ENCODE assay signal across 14 cellular contexts in genomic region chr2:18788590-18788989, GRCh38.
DNase-seq lines count a peak whose midpoint lies in the region; ATAC-seq and TF ChIP-seq lines count a peak whose summit lies in the region.
"Had no signal": no experiment of that assay in that cellular context is flagged by ENCODE, and none has a peak within 500 bp of the region (broad histone marks: within the 10 kb centered on the region; RNA-seq: fewer than 3 reads in every experiment).

No MANE protein-coding gene starts in this region.

- ATAC-seq in GM18909 (IDR thresholded peaks at IDR 0.05; ENCODE audit: poor library complexity, unreplicated experiment) (no peak), HG03439 (IDR thresholded peaks at IDR 0.05; ENCODE audit: unreplicated experiment) (no peak), natural killer cell (no peak)
- ATAC-seq: K562 had no signal

- H3K4me3 ChIP-seq in fibroblast of pulmonary artery (replicated peaks; ENCODE audit: low read depth, low read length): no peak overlapping the region
- H3K4me3 ChIP-seq: K562 had no signal

- H3K4me3 Mint-ChIP-seq in natural killer cell: no peak overlapping the region
- H3K4me3 Mint-ChIP-seq: activated T-cell treated with anti-CD3 and anti-CD28 coated beads, Interleukin-2, amount 50 U/mL, for 24 hours had no signal

- H3K9me3 Mint-ChIP-seq in natural killer cell: peaks cover 10 to 15% of the 10 kb centered on the region in 2 donors

- no peaks in the 10 kb centered on the region for H3K4me1 Mint-ChIP-seq in natural killer cell

- H3K27ac Mint-ChIP-seq in natural killer cell: no peak overlapping the region
- H3K27ac Mint-ChIP-seq: activated T-cell treated with anti-CD3 and anti-CD28 coated beads, Interleukin-2, amount 50 U/mL, for 24 hours had no signal

- TF ChIP-seq CTCF in fibroblast of pulmonary artery (IDR thresholded peaks at IDR 0.05; ENCODE audit: low read length, missing control alignments) (no peak), natural killer cell (IDR thresholded peaks at IDR 0.05) (no peak)

- H3K27me3 Mint-ChIP-seq in natural killer cell (ENCODE audit: low read depth in 2 of 2): no peaks in the 10 kb centered on the region
- H3K27me3 Mint-ChIP-seq: activated T-cell treated with anti-CD3 and anti-CD28 coated beads, Interleukin-2, amount 50 U/mL, for 24 hours had no signal

- intact Hi-C loops in natural killer cell (cut with micrococcal nuclease): no loop called here

- peaks cover 13% of the 10 kb centered on the region for H3K36me3 Mint-ChIP-seq in natural killer cell

- peak; percentile 34 for DNase-seq in EL
- DNase-seq in NCI-H345 treated with DMSO at 0.1 percent for 48 hours (lab: John Stamatoyannopoulos, UW; ENCODE audit: unreplicated experiment): peak; percentile 30
- peak; percentile 77 for DNase-seq in fibroblast of pulmonary artery (ENCODE audit: low read depth)
- DNase-seq in myocyte (ENCODE audit: low read depth): peak; percentile 55
- DNase-seq in natural killer cell: no peak
- DNase-seq in iPS-NIHi7 (ENCODE audit: extremely low spot score): no peak
- DNase-seq: activated CD4-positive, CD25-positive, alpha-beta regulatory T cell treated with anti-CD3 and anti-CD28 coated beads, Interleukin-2, amount 50 U/mL, for 72 hours; activated T-cell treated with anti-CD3 and anti-CD28 coated beads, Interleukin-2, amount 50 U/mL, for 24 hours; hippocampal formation; NCI-H2029 treated with DMSO at 0.1 percent for 48 hours; retina had no signal

Comparison
In these comparisons a context has a peak if more than half of its experiments do, and no peak if none do; other contexts are left out.
1. DNase-seq: peak in EL (single experiment), NCI-H345 treated with DMSO at 0.1 percent for 48 hours (single experiment), fibroblast of pulmonary artery (single experiment) and myocyte (single experiment); none in natural killer cell (single experiment) and iPS-NIHi7 (single experiment).